In genomic region chr17:58317421-58318064, GRCh38 we compare ENCODE assay signal across 8 cellular contexts. TPM values are rescaled to one million over a fixed set of nuclear protein-coding genes. Genes with fewer than 3 reads are reported as not detected.
DNase-seq lines count a peak whose midpoint lies in the region; ATAC-seq and TF ChIP-seq lines count a peak whose summit lies in the region.

No MANE protein-coding gene starts in this region.

- no peak overlapping the region for H3K4me3 ChIP-seq in neutrophil (ENCODE audit: low read depth in 1 of 2, low read length in 1 of 2)

- H3K27ac ChIP-seq in neutrophil = peak overlapping the region; percentile 32

- H3K4me1 Mint-ChIP-seq in activated CD4-positive, alpha-beta memory T cell treated with anti-CD3 and anti-CD28 coated beads for 36 hours (ENCODE audit: low read depth) = peaks cover 18% of the 10 kb centered on the region

- no peaks in the 10 kb centered on the region for H3K27me3 Mint-ChIP-seq in activated CD4-positive, alpha-beta memory T cell treated with anti-CD3 and anti-CD28 coated beads for 36 hours

- CTCF ChIA-PET in activated CD4-positive, alpha-beta memory T cell treated with anti-CD3 and anti-CD28 coated beads for 36 hours (lab: Charles Lee) = interaction anchor here (0.6 to 5.4 kb wide), 55 partner anchors 9 to 318 kb away, joined by 3 to 133 read pairs (median 5); partner anchors contain the start of genes HSF5, MKS1, MPO and MTMR4

- intact Hi-C loops in activated CD4-positive, alpha-beta memory T cell treated with anti-CD3 and anti-CD28 coated beads for 36 hours (cut with micrococcal nuclease) = loop anchor here (1.0 to 5.0 kb wide), 8 partner anchors 12 to 201 kb away; partner anchors contain the start of genes RNF43 and SUPT4H1

- TF ChIP-seq CTCF in neutrophil (IDR thresholded peaks at IDR 0.05) = peak; percentile 70

- DNase-seq in NCI-H1105 treated with DMSO at 0.1 percent for 48 hours (lab: John Stamatoyannopoulos, UW) = peak; percentile 38
- DNase-seq in NCI-H1105 (lab: John Stamatoyannopoulos, UW) = no peak
- peak; percentile 59 for DNase-seq in NCI-H524 treated with DMSO at 0.1 percent for 48 hours (lab: John Stamatoyannopoulos, UW)
- DNase-seq in activated CD4-positive, alpha-beta memory T cell treated with anti-CD3 and anti-CD28 coated beads for 36 hours = peak; percentile 89
- peak; percentile 73 for DNase-seq in epidermal melanocyte (ENCODE audit: insufficient read length, low spot score)

- peaks cover 8% of the 10 kb centered on the region for H3K36me3 Mint-ChIP-seq in activated CD4-positive, alpha-beta memory T cell treated with anti-CD3 and anti-CD28 coated beads for 36 hours

- ATAC-seq in HG02798 (IDR thresholded peaks at IDR 0.05; ENCODE audit: poor library complexity, unreplicated experiment) = peak; percentile 73
- no peak for ATAC-seq in GM18873 (IDR thresholded peaks at IDR 0.05; ENCODE audit: low FRiP score, unreplicated experiment)

- no peaks in the 10 kb centered on the region for H3K9me3 Mint-ChIP-seq in activated CD4-positive, alpha-beta memory T cell treated with anti-CD3 and anti-CD28 coated beads for 36 hours

- H3K27ac Mint-ChIP-seq in activated CD4-positive, alpha-beta memory T cell treated with anti-CD3 and anti-CD28 coated beads for 36 hours = peak overlapping the region; percentile 85

- H3K27me3 ChIP-seq in neutrophil = peaks cover under 1% of the 10 kb centered on the region

- peaks cover 0 to 13% of the 10 kb centered on the region in 2 experiments for H3K4me1 ChIP-seq in neutrophil (ENCODE audit: control insufficient read depth in 1 of 2, insufficient read depth in 1 of 2, low read depth in 1 of 2, low read length in 1 of 2)

- POLR2A ChIA-PET in activated CD4-positive, alpha-beta memory T cell treated with anti-CD3 and anti-CD28 coated beads for 36 hours (lab: Charles Lee) = interaction anchor here (0.6 to 3.7 kb wide), 17 partner anchors 10 to 340 kb away, joined by 3 to 129 read pairs (median 8); partner anchors contain the start of genes HSF5, RNF43, SUPT4H1 and TSPOAP1

- H3K9me3 ChIP-seq in neutrophil = no peaks in the 10 kb centered on the region

- H3K4me3 Mint-ChIP-seq in activated CD4-positive, alpha-beta memory T cell treated with anti-CD3 and anti-CD28 coated beads for 36 hours = no peak overlapping the region

- H3K36me3 ChIP-seq in neutrophil = no peaks in the 10 kb centered on the region

RNA-seq across cellular contexts. Expression of gene TSPOAP1, which starts 11.1 kb away (rescaled TPM):
- 10 to 100 TPM; 21.6 to 22.7 TPM for total RNA-seq in activated CD4-positive, alpha-beta memory T cell treated with anti-CD3 and anti-CD28 coated beads for 36 hours

RNA-seq across cellular contexts. Expression of gene SUPT4H1, which starts 34.5 kb away (rescaled TPM):
- 100 to 1,000 TPM; 113 to 114 TPM for total RNA-seq in activated CD4-positive, alpha-beta memory T cell treated with anti-CD3 and anti-CD28 coated beads for 36 hours

RNA-seq across cellular contexts. Expression of gene MPO, which starts 36.8 kb away (rescaled TPM):
- under 1 TPM; 0.17 to 0.22 TPM for total RNA-seq in activated CD4-positive, alpha-beta memory T cell treated with anti-CD3 and anti-CD28 coated beads for 36 hours
